16 cellular contexts compared by ENCODE assay signal in the genomic region with DNA sequence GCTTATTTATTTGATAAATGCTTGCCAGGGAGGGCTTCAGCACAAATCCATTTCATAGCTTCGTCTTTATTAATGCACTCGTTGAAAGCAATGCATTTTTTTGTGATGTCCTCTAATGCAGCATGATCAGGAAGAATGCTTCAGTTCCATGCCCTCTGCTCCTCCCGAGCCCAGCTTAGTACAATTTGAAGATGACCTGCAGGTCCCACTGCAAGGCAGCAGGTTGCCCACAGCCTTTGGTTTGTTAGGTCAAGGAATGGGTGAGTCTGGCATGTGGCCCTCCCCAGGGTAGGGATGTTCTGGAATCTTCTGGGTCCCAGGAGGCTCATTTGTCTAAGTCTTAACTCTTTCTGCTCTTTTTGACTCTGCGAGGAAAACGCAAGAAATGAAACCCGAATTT. TPM values are rescaled to one million over a fixed set of nuclear protein-coding genes. Genes with fewer than 3 reads are reported as not detected.
A peak's percentile ranks its signal among the peaks of the same experiment; 100 is the strongest.
DNase-seq lines count a peak whose midpoint lies in the region; ATAC-seq and TF ChIP-seq lines count a peak whose summit lies in the region.
"Had no signal": no experiment of that assay in that cellular context is flagged by ENCODE, and none has a peak within 500 bp of the region (broad histone marks: within the 10 kb centered on the region; RNA-seq: fewer than 3 reads in every experiment).

No MANE protein-coding gene starts in this region.

- TF ChIP-seq CTCF in IMR-90 (conservative IDR thresholded peaks at IDR 0.05; ENCODE audit: low read depth, low read length): no peak
- TF ChIP-seq CTCF in osteocyte (IDR thresholded peaks at IDR 0.05): no peak
- TF ChIP-seq CTCF in esophagus squamous epithelium (IDR thresholded peaks at IDR 0.05): no peak

- H3K4me1 ChIP-seq in IMR-90 (ENCODE audit: control insufficient read depth, insufficient read depth, low read length) (no peaks in the 10 kb centered on the region), esophagus squamous epithelium (peaks cover 0 to 12% (median 0%) of the 10 kb centered on the region in 3 donors)
- H3K4me1 ChIP-seq: BLaER1 treated with 17β-estradiol and CSF1 and Interleukin-3, amounts not matched to agents 10 nM and 100 nM had no signal

- DNase-seq in IMR-90 (no peak), ecto neural progenitor cell (ENCODE audit: low spot score) (peak; percentile 33), osteocyte (ENCODE audit: extremely low spot score, unreplicated experiment) (peak; percentile 17), esophagus squamous epithelium (lab: John Stamatoyannopoulos, UW) (no peak)
- DNase-seq: Calu3; CD8-positive, alpha-beta T cell; DMS79 treated with DMSO at 0.1 percent for 48 hours; GF-D8; GM23248; HCEC 1CT had no signal

- POLR2A ChIA-PET in IMR-90 (lab: Charles Lee; ENCODE audit: unreplicated experiment): no interaction called here

- dilution Hi-C loops in IMR-90 (cut with HindIII; ENCODE audit: low sequenced_read_pairs, unreplicated experiment): no loop called here

- H3K4me3 Mint-ChIP-seq in osteocyte (ENCODE audit: unreplicated experiment): no peak overlapping the region
- H3K4me3 Mint-ChIP-seq: B cell; CD8-positive, alpha-beta T cell had no signal

- H2BK15ac ChIP-seq in IMR-90 (ENCODE audit: low read depth, low read length): no peak overlapping the region

- peaks cover 14% of the 10 kb centered on the region for H3K27me3 Mint-ChIP-seq in osteocyte (ENCODE audit: unreplicated experiment)

- BruUV-seq in IMR-90 (replicated peaks; lab: Mats Ljungman, UMichigan): no TSS peak

- H3K27ac ChIP-seq in IMR-90 (ENCODE audit: insufficient read depth, low read length): no peak overlapping the region
- H3K27ac ChIP-seq in esophagus squamous epithelium: no peak overlapping the region
- H3K27ac ChIP-seq: BLaER1 treated with 17β-estradiol and CSF1 and Interleukin-3, amounts not matched to agents 10 nM and 100 nM; GM23248 had no signal

- H4K8ac ChIP-seq in IMR-90 (ENCODE audit: low read depth in 2 of 2, low read length in 2 of 2): no peak overlapping the region

- no peak overlapping the region for H2BK120ac ChIP-seq in IMR-90 (ENCODE audit: low read depth, low read length)

- H3K36me3 Mint-ChIP-seq in osteocyte (ENCODE audit: unreplicated experiment): no peaks in the 10 kb centered on the region
- H3K36me3 Mint-ChIP-seq: CD8-positive, alpha-beta T cell had no signal

- no peak overlapping the region for H3K4me2 ChIP-seq in IMR-90 (ENCODE audit: low read depth, low read length)
- H3K4me2 ChIP-seq: BLaER1 treated with 17β-estradiol and CSF1 and Interleukin-3, amounts not matched to agents 10 nM and 100 nM had no signal

- H3K36me3 ChIP-seq in IMR-90 (ENCODE audit: control insufficient read depth, insufficient read depth, low read length) (no peaks in the 10 kb centered on the region), esophagus squamous epithelium (no peaks in the 10 kb centered on the region)
- H3K36me3 ChIP-seq: BLaER1 treated with 17β-estradiol and CSF1 and Interleukin-3, amounts not matched to agents 10 nM and 100 nM had no signal

- ATAC-seq in IMR-90 (ENCODE audit: low read depth) (no peak), GM21447 (IDR thresholded peaks at IDR 0.05; ENCODE audit: unreplicated experiment) (no peak), SK-N-SH treated with all-trans-retinoic acid at 6 μM for 48 hours (no peak)
- ATAC-seq: CD8-positive, alpha-beta T cell had no signal

- TF ChIP-seq RAD21 in IMR-90 (IDR thresholded peaks at IDR 0.05; ENCODE audit: low read length): no peak

- H3K27me3 ChIP-seq in IMR-90 (ENCODE audit: control insufficient read depth, insufficient read depth, low read length): peaks cover 3% of the 10 kb centered on the region; the same call in 1 of the 2 replicates
- H3K27me3 ChIP-seq in esophagus squamous epithelium: peaks cover 0 to 7% (median 0%) of the 10 kb centered on the region in 4 donors
- H3K27me3 ChIP-seq: BLaER1 treated with 17β-estradiol and CSF1 and Interleukin-3, amounts not matched to agents 10 nM and 100 nM had no signal

- H4K5ac ChIP-seq in IMR-90 (ENCODE audit: low read depth, low read length): no peak overlapping the region

- CTCF ChIA-PET in IMR-90 (lab: Yijun Ruan, JAX): no interaction called here

- no peak overlapping the region for H3K27ac Mint-ChIP-seq in osteocyte (ENCODE audit: unreplicated experiment)
- H3K27ac Mint-ChIP-seq: B cell; CD8-positive, alpha-beta T cell had no signal

- no peak overlapping the region for H4K91ac ChIP-seq in IMR-90 (ENCODE audit: insufficient read depth, low read depth, low read length)

- H3K4me3 ChIP-seq in IMR-90 (ENCODE audit: insufficient read depth, low read depth, low read length): no peak overlapping the region
- no peak overlapping the region for H3K4me3 ChIP-seq in esophagus squamous epithelium
- H3K4me3 ChIP-seq: BLaER1 treated with 17β-estradiol and CSF1 and Interleukin-3, amounts not matched to agents 10 nM and 100 nM; GM23248 had no signal

- TF ChIP-seq POLR2A in IMR-90 (IDR thresholded peaks at IDR 0.05; ENCODE audit: low read depth, low read length) (no peak), esophagus squamous epithelium (IDR thresholded peaks at IDR 0.05) (no peak)

- 83% methylated on average over 3 of the region's 6 CpGs; no CpG with 5 or more reads in 1 of the 2 experiments for WGBS in IMR-90 (ENCODE audit: extremely low coverage in 2 of 2, insufficient read length in 1 of 2), 2 experiments
- 77 to 83% methylated on average over 6 of the region's 6 CpGs for WGBS in esophagus squamous epithelium, 2 donors

- H3K9me3 ChIP-seq in IMR-90 (ENCODE audit: control insufficient read depth, insufficient read depth, low read length): no peaks in the 10 kb centered on the region
- H3K9me3 ChIP-seq in esophagus squamous epithelium: no peaks in the 10 kb centered on the region
- H3K9me3 ChIP-seq: BLaER1 treated with 17β-estradiol and CSF1 and Interleukin-3, amounts not matched to agents 10 nM and 100 nM had no signal

- 0 out of 2 replicates have a peak overlapping the region, but pooled peaks have one; percentile 15 for H2AK5ac ChIP-seq in IMR-90 (ENCODE audit: low read depth, low read length)

- H3K18ac ChIP-seq in IMR-90 (ENCODE audit: low read depth, low read length): no peak overlapping the region

- H3K56ac ChIP-seq in IMR-90 (ENCODE audit: extremely low read depth, insufficient read depth, low read length): no peak overlapping the region

- peak overlapping the region; percentile 34 for H2AFZ ChIP-seq in IMR-90 (replicated peaks; ENCODE audit: low read length, poor library complexity)
- H2AFZ ChIP-seq: GM23248 had no signal

- in situ Hi-C loops in IMR-90 (cut with MboI; ENCODE audit: low sequenced_read_pairs): no loop called here

- no peaks in the 10 kb centered on the region; the same call in 1 of the 2 replicates for H3K9me1 ChIP-seq in IMR-90 (ENCODE audit: insufficient read depth, low read length)

- H2AK9ac ChIP-seq in IMR-90 (replicated peaks; ENCODE audit: low read depth, low read length, poor library complexity): no peak overlapping the region

- no peak overlapping the region for H2BK20ac ChIP-seq in IMR-90 (ENCODE audit: low read depth, low read length)

- H3K4me1 Mint-ChIP-seq in osteocyte (ENCODE audit: unreplicated experiment): no peaks in the 10 kb centered on the region
- H3K4me1 Mint-ChIP-seq: B cell had no signal

- no peak overlapping the region for H3K9ac ChIP-seq in IMR-90 (ENCODE audit: low read depth, low read length)
- H3K9ac ChIP-seq: BLaER1 treated with 17β-estradiol and CSF1 and Interleukin-3, amounts not matched to agents 10 nM and 100 nM; GM23248 had no signal

- H3K23ac ChIP-seq in IMR-90 (ENCODE audit: low read depth, low read length): no peak overlapping the region

- H4K20me1 ChIP-seq in IMR-90 (ENCODE audit: insufficient read depth, low read length): no peaks in the 10 kb centered on the region
- H4K20me1 ChIP-seq: BLaER1 treated with 17β-estradiol and CSF1 and Interleukin-3, amounts not matched to agents 10 nM and 100 nM had no signal

- no peak overlapping the region for H2BK5ac ChIP-seq in IMR-90 (ENCODE audit: low read depth, low read length, poor library complexity, severe bottlenecking)

- no peaks in the 10 kb centered on the region for H3K79me1 ChIP-seq in IMR-90 (ENCODE audit: low read depth in 1 of 2, low read length in 2 of 2)

- H3K4ac ChIP-seq in IMR-90 (ENCODE audit: low read depth, low read length): no peak overlapping the region

- intact Hi-C loops in IMR-90 (cut with micrococcal nuclease) (no loop called here), esophagus squamous epithelium (cut with DNase I) (no loop called here)

- no peak overlapping the region for H3K14ac ChIP-seq in IMR-90 (replicated peaks; ENCODE audit: low read depth, low read length)

- H3K9me3 Mint-ChIP-seq in osteocyte (ENCODE audit: unreplicated experiment): no peaks in the 10 kb centered on the region
- H3K9me3 Mint-ChIP-seq: CD8-positive, alpha-beta T cell had no signal

TF ChIP-seq in IMR-90, 13 proteins besides CTCF, POLR2A, EP300 and RAD21 (continues in another document):
- TF ChIP-seq CEBPB (IDR thresholded peaks at IDR 0.05; ENCODE audit: low read depth, low read length): no peak
- TF ChIP-seq NFE2L2 (IDR thresholded peaks at IDR 0.05; ENCODE audit: low read depth, low read length): no peak
- TF ChIP-seq RCOR1 (IDR thresholded peaks at IDR 0.05; ENCODE audit: insufficient replicate concordance, low read length): no peak
- no peak for TF ChIP-seq MAZ (IDR thresholded peaks at IDR 0.05; ENCODE audit: borderline replicate concordance, low read depth, low read length)

TF ChIP-seq in SK-N-SH treated with all-trans-retinoic acid at 6 μM for 48 hours, 23 proteins besides CTCF, POLR2A, EP300 and RAD21:
- TF ChIP-seq ZNF8 (CRISPR knock-in tag; IDR thresholded peaks at IDR 0.05): no peak
- no peak for TF ChIP-seq SNAI2 (CRISPR knock-in tag; IDR thresholded peaks at IDR 0.05)
TF ChIP-seq in SK-N-SH treated with all-trans-retinoic acid at 6 μM for 48 hours: peak in this region for 0.

RNA-seq across cellular contexts. Expression of gene MARCHF10, which starts 49.4 kb away (rescaled TPM):
- total RNA-seq in IMR-90 (2012; rRNA removed) (under 0.01 and 0.18 TPM in 2 replicates), osteocyte (not detected in 2 replicates), esophagus squamous epithelium (not detected)
- polyA plus RNA-seq in IMR-90 (2012; rRNA removed): 0.10 and 0.74 TPM in 2 replicates
- polyA plus RNA-seq in IMR-90 (2012; cell fraction: cytosol; rRNA removed): 0.33 and 0.42 TPM in 2 replicates
- 0.50 and 1.2 TPM in 2 replicates for polyA plus RNA-seq in IMR-90 (2012; cell fraction: nucleus; rRNA removed; ENCODE audit: low replicate concordance)
- total RNA-seq: A172; B cell; Calu3; CD8-positive, alpha-beta T cell; HT-29 had no signal

Comparison
In these comparisons a context has a peak if more than half of its experiments do, and no peak if none do; other contexts are left out.
1. DNase-seq: peak in ecto neural progenitor cell (single experiment) and osteocyte (single experiment); none in IMR-90 (single experiment) and esophagus squamous epithelium (single experiment).